1 cellular context compared by ENCODE assay signal in the genomic region with DNA sequence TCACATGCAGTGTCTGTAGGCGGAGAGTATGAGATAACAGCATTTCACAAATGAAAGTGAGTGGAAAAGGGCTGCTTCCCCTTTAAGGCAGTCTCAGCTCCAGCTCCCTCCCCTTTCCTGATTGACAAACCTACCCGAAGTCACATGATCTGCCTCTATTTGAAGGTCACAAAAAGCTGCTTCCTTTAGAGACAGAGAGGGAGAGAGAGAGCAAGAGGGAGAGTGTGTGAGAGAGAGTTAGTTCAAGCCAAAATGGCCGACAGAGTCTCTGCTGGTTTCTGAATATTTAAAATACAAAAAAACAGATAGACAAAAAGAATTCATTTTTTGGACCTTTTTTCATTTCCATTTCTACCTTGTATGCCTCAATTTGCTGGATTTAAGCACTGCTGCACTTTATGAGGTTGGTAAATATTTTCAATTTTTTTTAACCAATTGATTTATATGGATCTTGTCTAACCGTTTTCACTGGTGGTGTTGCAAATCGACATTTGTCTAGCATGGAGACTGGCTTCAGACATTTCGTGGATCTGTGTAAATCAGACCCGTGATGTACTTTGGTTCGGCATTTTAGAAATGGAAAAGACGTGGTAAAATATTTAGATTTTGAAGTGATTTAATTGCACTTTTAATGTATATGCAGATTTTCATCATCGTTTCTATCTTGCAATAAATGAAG.
TF ChIP-seq lines count a peak whose summit lies in the region.

A gene with protein sequence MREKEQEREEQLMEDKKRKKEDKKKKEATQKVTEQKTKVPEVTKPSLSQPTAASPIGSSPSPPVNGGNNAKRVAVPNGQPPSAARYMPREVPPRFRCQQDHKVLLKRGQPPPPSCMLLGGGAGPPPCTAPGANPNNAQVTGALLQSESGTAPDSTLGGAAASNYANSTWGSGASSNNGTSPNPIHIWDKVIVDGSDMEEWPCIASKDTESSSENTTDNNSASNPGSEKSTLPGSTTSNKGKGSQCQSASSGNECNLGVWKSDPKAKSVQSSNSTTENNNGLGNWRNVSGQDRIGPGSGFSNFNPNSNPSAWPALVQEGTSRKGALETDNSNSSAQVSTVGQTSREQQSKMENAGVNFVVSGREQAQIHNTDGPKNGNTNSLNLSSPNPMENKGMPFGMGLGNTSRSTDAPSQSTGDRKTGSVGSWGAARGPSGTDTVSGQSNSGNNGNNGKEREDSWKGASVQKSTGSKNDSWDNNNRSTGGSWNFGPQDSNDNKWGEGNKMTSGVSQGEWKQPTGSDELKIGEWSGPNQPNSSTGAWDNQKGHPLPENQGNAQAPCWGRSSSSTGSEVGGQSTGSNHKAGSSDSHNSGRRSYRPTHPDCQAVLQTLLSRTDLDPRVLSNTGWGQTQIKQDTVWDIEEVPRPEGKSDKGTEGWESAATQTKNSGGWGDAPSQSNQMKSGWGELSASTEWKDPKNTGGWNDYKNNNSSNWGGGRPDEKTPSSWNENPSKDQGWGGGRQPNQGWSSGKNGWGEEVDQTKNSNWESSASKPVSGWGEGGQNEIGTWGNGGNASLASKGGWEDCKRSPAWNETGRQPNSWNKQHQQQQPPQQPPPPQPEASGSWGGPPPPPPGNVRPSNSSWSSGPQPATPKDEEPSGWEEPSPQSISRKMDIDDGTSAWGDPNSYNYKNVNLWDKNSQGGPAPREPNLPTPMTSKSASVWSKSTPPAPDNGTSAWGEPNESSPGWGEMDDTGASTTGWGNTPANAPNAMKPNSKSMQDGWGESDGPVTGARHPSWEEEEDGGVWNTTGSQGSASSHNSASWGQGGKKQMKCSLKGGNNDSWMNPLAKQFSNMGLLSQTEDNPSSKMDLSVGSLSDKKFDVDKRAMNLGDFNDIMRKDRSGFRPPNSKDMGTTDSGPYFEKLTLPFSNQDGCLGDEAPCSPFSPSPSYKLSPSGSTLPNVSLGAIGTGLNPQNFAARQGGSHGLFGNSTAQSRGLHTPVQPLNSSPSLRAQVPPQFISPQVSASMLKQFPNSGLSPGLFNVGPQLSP (N-terminal part only) (plus strand): TSS at position 188 of the 679 bp plus-strand sequence. CDS start 211 bp downstream, at position 399.

TF ChIP-seq in HepG2, 621 proteins besides CTCF, POLR2A, EP300 and RAD21 (continued from another document):
- TF ChIP-seq, protein P1, sequence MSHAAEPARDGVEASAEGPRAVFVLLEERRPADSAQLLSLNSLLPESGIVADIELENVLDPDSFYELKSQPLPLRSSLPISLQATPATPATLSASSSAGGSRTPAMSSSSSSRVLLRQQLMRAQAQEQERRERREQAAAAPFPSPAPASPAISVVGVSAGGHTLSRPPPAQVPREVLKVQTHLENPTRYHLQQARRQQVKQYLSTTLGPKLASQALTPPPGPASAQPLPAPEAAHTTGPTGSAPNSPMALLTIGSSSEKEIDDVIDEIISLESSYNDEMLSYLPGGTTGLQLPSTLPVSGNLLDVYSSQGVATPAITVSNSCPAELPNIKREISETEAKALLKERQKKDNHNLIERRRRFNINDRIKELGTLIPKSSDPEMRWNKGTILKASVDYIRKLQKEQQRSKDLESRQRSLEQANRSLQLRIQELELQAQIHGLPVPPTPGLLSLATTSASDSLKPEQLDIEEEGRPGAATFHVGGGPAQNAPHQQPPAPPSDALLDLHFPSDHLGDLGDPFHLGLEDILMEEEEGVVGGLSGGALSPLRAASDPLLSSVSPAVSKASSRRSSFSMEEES (CRISPR knock-in tag; IDR thresholded peaks at IDR 0.05) = peak; percentile 88
- TF ChIP-seq ATM (IDR thresholded peaks at IDR 0.05; ENCODE audit: borderline replicate concordance) (no peak), ZNF816 (CRISPR knock-in tag; IDR thresholded peaks at IDR 0.05; ENCODE audit: borderline replicate concordance) (no peak), MIER3 (CRISPR knock-in tag; IDR thresholded peaks at IDR 0.05; ENCODE audit: borderline replicate concordance) (peak; percentile 85), ZNF772 (CRISPR knock-in tag; IDR thresholded peaks at IDR 0.05) (peak; percentile 66; the same call in 1 of the 2 replicates), SMC3 (IDR thresholded peaks at IDR 0.05; ENCODE audit: low read length) (no peak), NCOA5 (CRISPR knock-in tag; IDR thresholded peaks at IDR 0.05) (no peak), ZNF382 (CRISPR knock-in tag; IDR thresholded peaks at IDR 0.05; ENCODE audit: borderline replicate concordance) (no peak), PHF5A (CRISPR knock-in tag; IDR thresholded peaks at IDR 0.05; ENCODE audit: low read depth, unreplicated experiment) (no peak), ZNF616 (CRISPR knock-in tag; IDR thresholded peaks at IDR 0.05; ENCODE audit: low read depth) (no peak), GZF1 (CRISPR knock-in tag; IDR thresholded peaks at IDR 0.05) (no peak), TRIM24 (CRISPR knock-in tag; IDR thresholded peaks at IDR 0.05) (no peak), ZNF879 (CRISPR knock-in tag; IDR thresholded peaks at IDR 0.05) (no peak), DPF2 (CRISPR knock-in tag; IDR thresholded peaks at IDR 0.05; ENCODE audit: borderline replicate concordance, low read depth) (no peak), ASH2L (IDR thresholded peaks at IDR 0.05; ENCODE audit: insufficient read length, low read depth, low read length) (no peak), ZNF484 (CRISPR knock-in tag; IDR thresholded peaks at IDR 0.05; ENCODE audit: borderline replicate concordance, low read depth) (no peak), NFIC (IDR thresholded peaks at IDR 0.05; ENCODE audit: low read length) (0 out of 2 replicates have a peak, but pooled peaks have one; percentile 2), IKZF1 (IDR thresholded peaks at IDR 0.05) (no peak), U2AF2 (IDR thresholded peaks at IDR 0.05; ENCODE audit: low read depth, low read length) (no peak), GABPB1 (CRISPR knock-in tag; IDR thresholded peaks at IDR 0.05) (peak; percentile 48; the same call in 1 of the 2 replicates), RXRB (CRISPR knock-in tag; IDR thresholded peaks at IDR 0.05; ENCODE audit: borderline replicate concordance) (peak; percentile 67; the same call in 1 of the 2 replicates), SNAPC2 (CRISPR knock-in tag; IDR thresholded peaks at IDR 0.05) (peak; percentile 67; the same call in 1 of the 2 replicates), CHD2 (IDR thresholded peaks at IDR 0.05; ENCODE audit: low read depth, low read length) (no peak), ZNF451 (CRISPR knock-in tag; IDR thresholded peaks at IDR 0.05) (no peak), ZNF747 (CRISPR knock-in tag; IDR thresholded peaks at IDR 0.05; ENCODE audit: borderline replicate concordance) (no peak), MTA1 (CRISPR knock-in tag; IDR thresholded peaks at IDR 0.05; ENCODE audit: borderline replicate concordance) (no peak)
- TF ChIP-seq, protein P2, sequence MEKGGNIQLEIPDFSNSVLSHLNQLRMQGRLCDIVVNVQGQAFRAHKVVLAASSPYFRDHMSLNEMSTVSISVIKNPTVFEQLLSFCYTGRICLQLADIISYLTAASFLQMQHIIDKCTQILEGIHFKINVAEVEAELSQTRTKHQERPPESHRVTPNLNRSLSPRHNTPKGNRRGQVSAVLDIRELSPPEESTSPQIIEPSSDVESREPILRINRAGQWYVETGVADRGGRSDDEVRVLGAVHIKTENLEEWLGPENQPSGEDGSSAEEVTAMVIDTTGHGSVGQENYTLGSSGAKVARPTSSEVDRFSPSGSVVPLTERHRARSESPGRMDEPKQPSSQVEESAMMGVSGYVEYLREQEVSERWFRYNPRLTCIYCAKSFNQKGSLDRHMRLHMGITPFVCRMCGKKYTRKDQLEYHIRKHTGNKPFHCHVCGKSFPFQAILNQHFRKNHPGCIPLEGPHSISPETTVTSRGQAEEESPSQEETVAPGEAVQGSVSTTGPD (CRISPR knock-in tag; IDR thresholded peaks at IDR 0.05) = no peak
- TF ChIP-seq, protein P3, sequence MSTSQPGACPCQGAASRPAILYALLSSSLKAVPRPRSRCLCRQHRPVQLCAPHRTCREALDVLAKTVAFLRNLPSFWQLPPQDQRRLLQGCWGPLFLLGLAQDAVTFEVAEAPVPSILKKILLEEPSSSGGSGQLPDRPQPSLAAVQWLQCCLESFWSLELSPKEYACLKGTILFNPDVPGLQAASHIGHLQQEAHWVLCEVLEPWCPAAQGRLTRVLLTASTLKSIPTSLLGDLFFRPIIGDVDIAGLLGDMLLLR (CRISPR knock-in tag; IDR thresholded peaks at IDR 0.05) = no peak
- TF ChIP-seq, protein P4, sequence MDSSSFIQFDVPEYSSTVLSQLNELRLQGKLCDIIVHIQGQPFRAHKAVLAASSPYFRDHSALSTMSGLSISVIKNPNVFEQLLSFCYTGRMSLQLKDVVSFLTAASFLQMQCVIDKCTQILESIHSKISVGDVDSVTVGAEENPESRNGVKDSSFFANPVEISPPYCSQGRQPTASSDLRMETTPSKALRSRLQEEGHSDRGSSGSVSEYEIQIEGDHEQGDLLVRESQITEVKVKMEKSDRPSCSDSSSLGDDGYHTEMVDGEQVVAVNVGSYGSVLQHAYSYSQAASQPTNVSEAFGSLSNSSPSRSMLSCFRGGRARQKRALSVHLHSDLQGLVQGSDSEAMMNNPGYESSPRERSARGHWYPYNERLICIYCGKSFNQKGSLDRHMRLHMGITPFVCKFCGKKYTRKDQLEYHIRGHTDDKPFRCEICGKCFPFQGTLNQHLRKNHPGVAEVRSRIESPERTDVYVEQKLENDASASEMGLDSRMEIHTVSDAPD (CRISPR knock-in tag; IDR thresholded peaks at IDR 0.05) = no peak; the same call in 1 of the 2 replicates
- TF ChIP-seq, protein P5, sequence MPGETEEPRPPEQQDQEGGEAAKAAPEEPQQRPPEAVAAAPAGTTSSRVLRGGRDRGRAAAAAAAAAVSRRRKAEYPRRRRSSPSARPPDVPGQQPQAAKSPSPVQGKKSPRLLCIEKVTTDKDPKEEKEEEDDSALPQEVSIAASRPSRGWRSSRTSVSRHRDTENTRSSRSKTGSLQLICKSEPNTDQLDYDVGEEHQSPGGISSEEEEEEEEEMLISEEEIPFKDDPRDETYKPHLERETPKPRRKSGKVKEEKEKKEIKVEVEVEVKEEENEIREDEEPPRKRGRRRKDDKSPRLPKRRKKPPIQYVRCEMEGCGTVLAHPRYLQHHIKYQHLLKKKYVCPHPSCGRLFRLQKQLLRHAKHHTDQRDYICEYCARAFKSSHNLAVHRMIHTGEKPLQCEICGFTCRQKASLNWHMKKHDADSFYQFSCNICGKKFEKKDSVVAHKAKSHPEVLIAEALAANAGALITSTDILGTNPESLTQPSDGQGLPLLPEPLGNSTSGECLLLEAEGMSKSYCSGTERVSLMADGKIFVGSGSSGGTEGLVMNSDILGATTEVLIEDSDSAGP (CRISPR knock-in tag; IDR thresholded peaks at IDR 0.05; ENCODE audit: borderline replicate concordance) = peak; percentile 99
- TF ChIP-seq, protein P6, sequence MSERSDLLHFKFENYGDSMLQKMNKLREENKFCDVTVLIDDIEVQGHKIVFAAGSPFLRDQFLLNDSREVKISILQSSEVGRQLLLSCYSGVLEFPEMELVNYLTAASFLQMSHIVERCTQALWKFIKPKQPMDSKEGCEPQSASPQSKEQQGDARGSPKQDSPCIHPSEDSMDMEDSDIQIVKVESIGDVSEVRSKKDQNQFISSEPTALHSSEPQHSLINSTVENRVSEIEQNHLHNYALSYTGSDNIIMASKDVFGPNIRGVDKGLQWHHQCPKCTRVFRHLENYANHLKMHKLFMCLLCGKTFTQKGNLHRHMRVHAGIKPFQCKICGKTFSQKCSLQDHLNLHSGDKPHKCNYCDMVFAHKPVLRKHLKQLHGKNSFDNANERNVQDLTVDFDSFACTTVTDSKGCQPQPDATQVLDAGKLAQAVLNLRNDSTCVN (CRISPR knock-in tag; IDR thresholded peaks at IDR 0.05; ENCODE audit: borderline replicate concordance) = no peak
